In genomic region chr5:40453689-40454088, GRCh38 we compare ENCODE assay signal across 29 cellular contexts.
"Had no signal": no experiment of that assay in that cellular context is flagged by ENCODE, and none has a peak within 500 bp of the region (broad histone marks: within the 10 kb centered on the region; RNA-seq: fewer than 3 reads in every experiment).

No MANE protein-coding gene starts in this region.

- ATAC-seq: activated T-cell treated with anti-CD3 and anti-CD28 coated beads, Interleukin-2, amount 50 U/mL, for 4 hours; activated T-helper 17 cell treated with anti-CD3 and anti-CD28 coated beads, Interleukin-2, amount 50 U/mL, for 72 hours; esophagus mucosa; left cardiac atrium; left ventricle myocardium superior; upper lobe of right lung; WTC11 had no signal

- H3K36me3 ChIP-seq: ovary, right lobe of liver, suprapubic skin, tibial artery, upper lobe of right lung had no signal

- H3K4me1 ChIP-seq: right lobe of liver, suprapubic skin, tibial artery, upper lobe of right lung had no signal

- H3K9me3 ChIP-seq: ovary, right lobe of liver, suprapubic skin, tibial artery, upper lobe of right lung had no signal

- H3K27me3 ChIP-seq: right lobe of liver, suprapubic skin, tibial artery, upper lobe of right lung had no signal

- H3K4me3 ChIP-seq: ovary, right lobe of liver, suprapubic skin, tibial artery, upper lobe of right lung had no signal

- DNase-seq: activated CD4-positive, alpha-beta memory T cell treated with anti-CD3 and anti-CD28 coated beads, Interleukin-2, amount 10 ng/mL, durations not matched to agents 7 days and 5 days; activated CD4-positive, alpha-beta T cell treated with anti-CD3 and anti-CD28 coated beads for 1 hour; activated CD4-positive, alpha-beta T cell treated with anti-CD3 and anti-CD28 coated beads, Interleukin-2, amount 10 ng/mL, durations not matched to agents 7 days and 5 days; activated CD8-positive, alpha-beta memory T cell treated with anti-CD3 and anti-CD28 coated beads, Interleukin-2, amount 50 U/mL, for 48 hours; activated gamma-delta T cell treated with Interleukin-2 at 50 U/mL for 16 hours; activated naive CD4-positive, alpha-beta T cell treated with anti-CD3 and anti-CD28 coated beads, Interleukin-2, amount 50 U/mL, for 16 hours; activated T-cell treated with anti-CD3 and anti-CD28 coated beads, Interleukin-2, amount 50 U/mL, for 4 hours; amniotic stem cell; caudate nucleus; endodermal cell; foreskin fibroblast; head of caudate nucleus; hippocampal formation; left cardiac atrium; left ventricle myocardium superior; mammary epithelial cell; naive B cell; nephron progenitor cell; ovary; right lobe of liver; small intestine; stimulated activated CD4-positive, alpha-beta T cell treated with anti-CD3 and anti-CD28 coated beads, Interleukin-4, amount 100 ng/mL, for 24 hours; stimulated activated naive CD4-positive, alpha-beta T cell; tibial artery; upper lobe of right lung had no signal

- H3K27ac ChIP-seq: ovary, right lobe of liver, suprapubic skin, tibial artery, upper lobe of right lung had no signal
